Comparison of ENCODE assay signal across 9 cellular contexts in genomic region chr4:57426779-57427395, GRCh38.
DNase-seq lines count a peak whose midpoint lies in the region; ATAC-seq, FAIRE-seq and TF ChIP-seq lines count a peak whose summit lies in the region.
"Had no signal": no experiment of that assay in that cellular context is flagged by ENCODE, and none has a peak within 500 bp of the region (broad histone marks: within the 10 kb centered on the region; RNA-seq: fewer than 3 reads in every experiment).

No MANE protein-coding gene starts in this region.

- H3K27me3 Mint-ChIP-seq in stimulated activated naive B cell treated with anti-CD40 and anti-IgM and Interleukin-4, amounts not matched to agents 10 μg/mL and 1 μg/mL and 100 μg/mL, for 72 hours = peaks cover 8 to 11% of the 10 kb centered on the region in 2 donors

- no peak overlapping the region for H3K4me3 Mint-ChIP-seq in stimulated activated naive B cell treated with anti-CD40 and anti-IgM and Interleukin-4, amounts not matched to agents 10 μg/mL and 1 μg/mL and 100 μg/mL, for 72 hours

- H3K36me3 Mint-ChIP-seq in stimulated activated naive B cell treated with anti-CD40 and anti-IgM and Interleukin-4, amounts not matched to agents 10 μg/mL and 1 μg/mL and 100 μg/mL, for 72 hours = no peaks in the 10 kb centered on the region

- no peak overlapping the region for H3K27ac ChIP-seq in caudate nucleus (ENCODE audit: low read depth, low read length)

- DNase-seq in DMS79 treated with DMSO at 0.1 percent for 48 hours (lab: John Stamatoyannopoulos, UW) (peak; percentile 2), DMS79 (lab: John Stamatoyannopoulos, UW) (no peak), RCC 7860 (ENCODE audit: low spot score) (peak; percentile 51), caudate nucleus (lab: John Stamatoyannopoulos, UW) (peak in 56 of 61 donors; percentile 8 to 88 (median 55)), left colon (peak; percentile 30 to 77)
- peak; percentile 36 for DNase-seq in stimulated activated naive B cell treated with anti-CD40 and anti-IgM and Interleukin-4, amounts not matched to agents 10 μg/mL and 1 μg/mL and 100 μg/mL, for 72 hours

- FAIRE-seq in RCC 7860 (lab: Jason Lieb, UNC) = no peak
- FAIRE-seq: A204.1 had no signal

- intact Hi-C loops in left colon (cut with DNase I, micrococcal nuclease) = no loop called here

- no peaks in the 10 kb centered on the region for H3K9me3 Mint-ChIP-seq in stimulated activated naive B cell treated with anti-CD40 and anti-IgM and Interleukin-4, amounts not matched to agents 10 μg/mL and 1 μg/mL and 100 μg/mL, for 72 hours

- no peak overlapping the region for H3K27ac Mint-ChIP-seq in stimulated activated naive B cell treated with anti-CD40 and anti-IgM and Interleukin-4, amounts not matched to agents 10 μg/mL and 1 μg/mL and 100 μg/mL, for 72 hours

- no peaks in the 10 kb centered on the region for H3K4me1 Mint-ChIP-seq in stimulated activated naive B cell treated with anti-CD40 and anti-IgM and Interleukin-4, amounts not matched to agents 10 μg/mL and 1 μg/mL and 100 μg/mL, for 72 hours

- no peak for TF ChIP-seq EP300 in Ishikawa (IDR thresholded peaks at IDR 0.05; ENCODE audit: borderline replicate concordance)

- ATAC-seq in GM21447 (IDR thresholded peaks at IDR 0.05; ENCODE audit: unreplicated experiment) (peak; percentile 71), left colon (peak; percentile 76)
- peak; percentile 77 to 85 for ATAC-seq in stimulated activated naive B cell treated with anti-CD40 and anti-IgM and Interleukin-4, amounts not matched to agents 10 μg/mL and 1 μg/mL and 100 μg/mL, for 72 hours (replicated peaks)

- peak; percentile 84 for TF ChIP-seq RAD21 in Ishikawa (IDR thresholded peaks at IDR 0.05; ENCODE audit: low read depth)

TF ChIP-seq in Ishikawa, 13 proteins besides CTCF, POLR2A, EP300 and RAD21:
- no peak for TF ChIP-seq EGR1 (IDR thresholded peaks at IDR 0.05)
- TF ChIP-seq FOXM1 (IDR thresholded peaks at IDR 0.05; ENCODE audit: borderline replicate concordance, low read depth) = no peak
- TF ChIP-seq ZBTB7A (IDR thresholded peaks at IDR 0.05; ENCODE audit: low read depth) = no peak
- TF ChIP-seq, protein P1, sequence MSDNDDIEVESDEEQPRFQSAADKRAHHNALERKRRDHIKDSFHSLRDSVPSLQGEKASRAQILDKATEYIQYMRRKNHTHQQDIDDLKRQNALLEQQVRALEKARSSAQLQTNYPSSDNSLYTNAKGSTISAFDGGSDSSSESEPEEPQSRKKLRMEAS (IDR thresholded peaks at IDR 0.05) = no peak
- TF ChIP-seq NFIC (IDR thresholded peaks at IDR 0.05) = no peak
- TF ChIP-seq, protein P2, sequence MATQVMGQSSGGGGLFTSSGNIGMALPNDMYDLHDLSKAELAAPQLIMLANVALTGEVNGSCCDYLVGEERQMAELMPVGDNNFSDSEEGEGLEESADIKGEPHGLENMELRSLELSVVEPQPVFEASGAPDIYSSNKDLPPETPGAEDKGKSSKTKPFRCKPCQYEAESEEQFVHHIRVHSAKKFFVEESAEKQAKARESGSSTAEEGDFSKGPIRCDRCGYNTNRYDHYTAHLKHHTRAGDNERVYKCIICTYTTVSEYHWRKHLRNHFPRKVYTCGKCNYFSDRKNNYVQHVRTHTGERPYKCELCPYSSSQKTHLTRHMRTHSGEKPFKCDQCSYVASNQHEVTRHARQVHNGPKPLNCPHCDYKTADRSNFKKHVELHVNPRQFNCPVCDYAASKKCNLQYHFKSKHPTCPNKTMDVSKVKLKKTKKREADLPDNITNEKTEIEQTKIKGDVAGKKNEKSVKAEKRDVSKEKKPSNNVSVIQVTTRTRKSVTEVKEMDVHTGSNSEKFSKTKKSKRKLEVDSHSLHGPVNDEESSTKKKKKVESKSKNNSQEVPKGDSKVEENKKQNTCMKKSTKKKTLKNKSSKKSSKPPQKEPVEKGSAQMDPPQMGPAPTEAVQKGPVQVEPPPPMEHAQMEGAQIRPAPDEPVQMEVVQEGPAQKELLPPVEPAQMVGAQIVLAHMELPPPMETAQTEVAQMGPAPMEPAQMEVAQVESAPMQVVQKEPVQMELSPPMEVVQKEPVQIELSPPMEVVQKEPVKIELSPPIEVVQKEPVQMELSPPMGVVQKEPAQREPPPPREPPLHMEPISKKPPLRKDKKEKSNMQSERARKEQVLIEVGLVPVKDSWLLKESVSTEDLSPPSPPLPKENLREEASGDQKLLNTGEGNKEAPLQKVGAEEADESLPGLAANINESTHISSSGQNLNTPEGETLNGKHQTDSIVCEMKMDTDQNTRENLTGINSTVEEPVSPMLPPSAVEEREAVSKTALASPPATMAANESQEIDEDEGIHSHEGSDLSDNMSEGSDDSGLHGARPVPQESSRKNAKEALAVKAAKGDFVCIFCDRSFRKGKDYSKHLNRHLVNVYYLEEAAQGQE (IDR thresholded peaks at IDR 0.05; ENCODE audit: low read depth) = no peak
- TF ChIP-seq CEBPB (IDR thresholded peaks at IDR 0.05) = no peak
- TF ChIP-seq YY1 (IDR thresholded peaks at IDR 0.05; ENCODE audit: low read depth) = no peak
- TF ChIP-seq, protein P3, sequence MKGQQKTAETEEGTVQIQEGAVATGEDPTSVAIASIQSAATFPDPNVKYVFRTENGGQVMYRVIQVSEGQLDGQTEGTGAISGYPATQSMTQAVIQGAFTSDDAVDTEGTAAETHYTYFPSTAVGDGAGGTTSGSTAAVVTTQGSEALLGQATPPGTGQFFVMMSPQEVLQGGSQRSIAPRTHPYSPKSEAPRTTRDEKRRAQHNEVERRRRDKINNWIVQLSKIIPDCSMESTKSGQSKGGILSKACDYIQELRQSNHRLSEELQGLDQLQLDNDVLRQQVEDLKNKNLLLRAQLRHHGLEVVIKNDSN (IDR thresholded peaks at IDR 0.05) = no peak
- no peak for TF ChIP-seq TCF12 (IDR thresholded peaks at IDR 0.05; ENCODE audit: low read depth)
- no peak for TF ChIP-seq TEAD4 (IDR thresholded peaks at IDR 0.05)
- TF ChIP-seq CREB1 (IDR thresholded peaks at IDR 0.05; ENCODE audit: low read depth) = no peak
- TF ChIP-seq TAF1 (IDR thresholded peaks at IDR 0.05; ENCODE audit: low read depth) = no peak
